In genomic region chr11:15157738-15158137, GRCh38 we compare ENCODE assay signal across 14 cellular contexts. TPM values are rescaled to one million over a fixed set of nuclear protein-coding genes. Genes with fewer than 3 reads are reported as not detected.
"Had no signal": no experiment of that assay in that cellular context is flagged by ENCODE, and none has a peak within 500 bp of the region (broad histone marks: within the 10 kb centered on the region; RNA-seq: fewer than 3 reads in every experiment).

No MANE protein-coding gene starts in this region.

- DNase-seq: activated CD4-positive, alpha-beta T cell treated with anti-CD3 and anti-CD28 coated beads, Interleukin-2, amount 10 ng/mL, durations not matched to agents 7 days and 5 days; activated CD8-positive, alpha-beta memory T cell treated with anti-CD3 and anti-CD28 coated beads for 24 hours; endodermal cell; erythroblast; hypothalamus; nephron progenitor cell; right lobe of liver; T-helper 9 cell had no signal

- H3K4me3 ChIP-seq: ascending aorta, right lobe of liver had no signal

- H3K27me3 ChIP-seq: ascending aorta, right lobe of liver had no signal

- H3K4me1 ChIP-seq: ascending aorta had no signal

- H3K9me3 ChIP-seq: ascending aorta, right lobe of liver had no signal

- H3K27ac ChIP-seq: ascending aorta, right lobe of liver had no signal

- H3K36me3 ChIP-seq: ascending aorta, right lobe of liver had no signal

RNA-seq across cellular contexts. Expression of gene INSC, which starts 43.0 kb away (rescaled TPM):
- total RNA-seq: activated T-helper 1 cell treated with anti-CD3 and anti-CD28 coated beads, Interleukin-12 subunit alpha, Interleukin-12 subunit beta, Interleukin-2, Interleukin-4 antibody, amounts not matched to agents 30 ng/mL and 10 ng/mL and 1 ng/mL, durations not matched to agents 14 hours and 24 hours and 36 hours; ascending aorta; chondrocyte; dermis microvascular lymphatic vessel endothelial cell; endodermal cell; mesenteric fat pad; pulmonary artery endothelial cell had no signal
